ENCODE assay signal across 1 cellular context in the genomic region with DNA sequence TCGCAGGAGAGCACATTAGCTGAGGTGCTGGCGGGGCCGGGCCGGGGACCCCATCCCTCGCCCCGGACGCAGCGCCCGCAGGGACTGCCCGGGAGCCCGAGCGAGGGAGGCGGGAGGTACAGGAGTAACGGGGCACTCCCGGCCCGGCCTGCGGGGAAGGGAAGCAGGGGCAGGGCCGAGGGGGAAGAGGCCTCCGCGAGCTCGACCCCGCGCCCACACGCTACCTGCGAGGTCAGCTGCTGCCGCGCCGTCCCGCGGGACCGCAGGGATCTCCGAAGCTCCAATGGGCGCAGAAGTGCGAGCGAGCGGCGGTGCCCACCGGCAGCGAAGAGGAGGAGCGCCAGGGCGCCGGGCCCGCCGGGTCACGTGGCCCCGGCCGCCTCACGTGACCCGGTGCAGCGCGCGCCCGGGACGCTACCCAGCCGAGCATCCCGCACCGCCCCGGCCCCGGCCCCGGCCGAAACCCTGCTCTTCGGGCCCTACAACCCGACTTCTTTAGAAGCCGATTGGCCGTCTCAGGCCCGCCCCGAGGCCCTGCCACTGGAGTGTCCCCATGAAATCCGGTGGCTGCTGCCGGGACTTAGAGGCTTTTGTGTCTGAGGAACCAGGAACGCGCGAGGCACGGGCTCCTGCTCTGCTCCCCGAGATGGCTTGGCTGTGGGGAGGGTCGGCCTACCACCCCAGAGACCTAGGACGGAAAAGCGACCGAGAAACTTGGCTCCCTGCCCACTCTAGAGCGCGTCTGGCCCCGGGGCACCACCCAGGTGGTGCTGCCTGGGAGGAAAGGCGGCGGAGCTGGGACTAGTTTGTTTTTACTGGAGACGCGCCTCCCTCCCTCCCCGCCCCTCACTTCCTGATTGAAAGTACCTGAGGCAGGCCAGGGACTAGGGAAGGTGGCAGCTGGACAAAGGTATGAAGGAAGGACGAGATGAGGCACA.
A peak's percentile ranks its signal among the peaks of the same experiment; 100 is the strongest.
TF ChIP-seq lines count a peak whose summit lies in the region.

Gene RCBTB1, minus strand, starts transcription at position 339 of the 938 bp plus-strand sequence. CDS start 18,279 bp downstream, outside the sequence.

TF ChIP-seq in HepG2, 621 proteins besides CTCF, POLR2A, EP300 and RAD21 (continued from another document and continues in another):
- TF ChIP-seq RBM39 (IDR thresholded peaks at IDR 0.05; ENCODE audit: low read depth, low read length, poor library complexity, severe bottlenecking) (peak; percentile 90), SOX13 (IDR thresholded peaks at IDR 0.05) (no peak), SOX13 (CRISPR knock-in tag; conservative IDR thresholded peaks at IDR 0.05 in 1 of 2, IDR thresholded peaks at IDR 0.05 in 1 of 2) (peak in 1 of 2 experiments; percentile 42; a peak in 1 of 4 replicates), RCOR2 (CRISPR knock-in tag; IDR thresholded peaks at IDR 0.05) (no peak), CBX5 (CRISPR knock-in tag; IDR thresholded peaks at IDR 0.05; ENCODE audit: borderline replicate concordance) (peak; percentile 48; the same call in 1 of the 2 replicates), PPARG (CRISPR knock-in tag; conservative IDR thresholded peaks at IDR 0.05) (no peak), MXI1 (IDR thresholded peaks at IDR 0.05; ENCODE audit: borderline replicate concordance, low read depth, low read length) (peak; percentile 16; the same call in 1 of the 3 replicates), FOXO1 (CRISPR knock-in tag; IDR thresholded peaks at IDR 0.05) (peak; percentile 42; the same call in 1 of the 2 replicates), ZNF354B (CRISPR knock-in tag; IDR thresholded peaks at IDR 0.05) (0 out of 2 replicates have a peak, but pooled peaks have one; percentile 35), ELF3 (CRISPR knock-in tag; IDR thresholded peaks at IDR 0.05) (0 out of 2 replicates have a peak, but pooled peaks have one; percentile 28), ZNF263 (CRISPR knock-in tag; IDR thresholded peaks at IDR 0.05) (peak; percentile 54; the same call in 1 of the 2 replicates), PRPF4 (IDR thresholded peaks at IDR 0.05; ENCODE audit: low read depth, low read length, poor library complexity, severe bottlenecking) (no peak), MYC (CRISPR knock-in tag; IDR thresholded peaks at IDR 0.05; ENCODE audit: borderline replicate concordance) (peak; percentile 80; the same call in 1 of the 2 replicates), USF2 (IDR thresholded peaks at IDR 0.05; ENCODE audit: low read depth, low read length) (peak; percentile 97), USF2 (CRISPR knock-in tag; IDR thresholded peaks at IDR 0.05; ENCODE audit: borderline replicate concordance) (peak; percentile 80), HOXA7 (CRISPR knock-in tag; IDR thresholded peaks at IDR 0.05) (no peak), SRY (CRISPR knock-in tag; IDR thresholded peaks at IDR 0.05) (peak; percentile 89), TAF15 (IDR thresholded peaks at IDR 0.05; ENCODE audit: low read depth, low read length, poor library complexity, severe bottlenecking) (no peak), MAX (IDR thresholded peaks at IDR 0.05) (peak; percentile 87), ARNTL (CRISPR knock-in tag; IDR thresholded peaks at IDR 0.05) (peak; percentile 65; the same call in 1 of the 2 replicates), MXD3 (CRISPR knock-in tag; IDR thresholded peaks at IDR 0.05) (peak; percentile 61), ZNF224 (CRISPR knock-in tag; IDR thresholded peaks at IDR 0.05) (peak; percentile 79; the same call in 1 of the 2 replicates), EEA1 (CRISPR knock-in tag; IDR thresholded peaks at IDR 0.05; ENCODE audit: borderline replicate concordance) (peak; percentile 82; the same call in 1 of the 2 replicates), RAD51 (IDR thresholded peaks at IDR 0.05; ENCODE audit: borderline replicate concordance) (peak; percentile 92), ZNF746 (CRISPR knock-in tag; IDR thresholded peaks at IDR 0.05) (peak; percentile 55), STAT6 (CRISPR knock-in tag; IDR thresholded peaks at IDR 0.05; ENCODE audit: borderline replicate concordance) (no peak), THAP11 (CRISPR knock-in tag; IDR thresholded peaks at IDR 0.05) (peak; percentile 60), ATF3 (CRISPR knock-in tag; IDR thresholded peaks at IDR 0.05) (peak; percentile 24; the same call in 1 of the 2 replicates), ZMYM2 (CRISPR knock-in tag; IDR thresholded peaks at IDR 0.05) (no peak), ZKSCAN5 (CRISPR knock-in tag; IDR thresholded peaks at IDR 0.05) (no peak), MTA1 (CRISPR knock-in tag; IDR thresholded peaks at IDR 0.05; ENCODE audit: borderline replicate concordance) (0 out of 2 replicates have a peak, but pooled peaks have one; percentile 21), ZNF274 (CRISPR knock-in tag; IDR thresholded peaks at IDR 0.05) (peak; percentile 76), SAP130 (CRISPR knock-in tag; IDR thresholded peaks at IDR 0.05; ENCODE audit: low read depth) (peak; percentile 61), KMT2A (CRISPR knock-in tag; IDR thresholded peaks at IDR 0.05) (peak; percentile 92), MIXL1 (CRISPR knock-in tag; IDR thresholded peaks at IDR 0.05) (no peak), IKZF5 (CRISPR knock-in tag; IDR thresholded peaks at IDR 0.05) (no peak), ZNF350 (CRISPR knock-in tag; IDR thresholded peaks at IDR 0.05; ENCODE audit: borderline replicate concordance, low read depth) (0 out of 2 replicates have a peak, but pooled peaks have one; percentile 28), ASH2L (IDR thresholded peaks at IDR 0.05; ENCODE audit: insufficient read length, low read depth, low read length) (peak; percentile 75), CBX2 (IDR thresholded peaks at IDR 0.05; ENCODE audit: low read depth, low read length) (no peak), CBX2 (CRISPR knock-in tag; IDR thresholded peaks at IDR 0.05; ENCODE audit: low read depth) (no peak)
- TF ChIP-seq, protein P1, sequence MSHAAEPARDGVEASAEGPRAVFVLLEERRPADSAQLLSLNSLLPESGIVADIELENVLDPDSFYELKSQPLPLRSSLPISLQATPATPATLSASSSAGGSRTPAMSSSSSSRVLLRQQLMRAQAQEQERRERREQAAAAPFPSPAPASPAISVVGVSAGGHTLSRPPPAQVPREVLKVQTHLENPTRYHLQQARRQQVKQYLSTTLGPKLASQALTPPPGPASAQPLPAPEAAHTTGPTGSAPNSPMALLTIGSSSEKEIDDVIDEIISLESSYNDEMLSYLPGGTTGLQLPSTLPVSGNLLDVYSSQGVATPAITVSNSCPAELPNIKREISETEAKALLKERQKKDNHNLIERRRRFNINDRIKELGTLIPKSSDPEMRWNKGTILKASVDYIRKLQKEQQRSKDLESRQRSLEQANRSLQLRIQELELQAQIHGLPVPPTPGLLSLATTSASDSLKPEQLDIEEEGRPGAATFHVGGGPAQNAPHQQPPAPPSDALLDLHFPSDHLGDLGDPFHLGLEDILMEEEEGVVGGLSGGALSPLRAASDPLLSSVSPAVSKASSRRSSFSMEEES (CRISPR knock-in tag; IDR thresholded peaks at IDR 0.05), result peak; percentile 48; the same call in 1 of the 2 replicates
- TF ChIP-seq, protein P2, sequence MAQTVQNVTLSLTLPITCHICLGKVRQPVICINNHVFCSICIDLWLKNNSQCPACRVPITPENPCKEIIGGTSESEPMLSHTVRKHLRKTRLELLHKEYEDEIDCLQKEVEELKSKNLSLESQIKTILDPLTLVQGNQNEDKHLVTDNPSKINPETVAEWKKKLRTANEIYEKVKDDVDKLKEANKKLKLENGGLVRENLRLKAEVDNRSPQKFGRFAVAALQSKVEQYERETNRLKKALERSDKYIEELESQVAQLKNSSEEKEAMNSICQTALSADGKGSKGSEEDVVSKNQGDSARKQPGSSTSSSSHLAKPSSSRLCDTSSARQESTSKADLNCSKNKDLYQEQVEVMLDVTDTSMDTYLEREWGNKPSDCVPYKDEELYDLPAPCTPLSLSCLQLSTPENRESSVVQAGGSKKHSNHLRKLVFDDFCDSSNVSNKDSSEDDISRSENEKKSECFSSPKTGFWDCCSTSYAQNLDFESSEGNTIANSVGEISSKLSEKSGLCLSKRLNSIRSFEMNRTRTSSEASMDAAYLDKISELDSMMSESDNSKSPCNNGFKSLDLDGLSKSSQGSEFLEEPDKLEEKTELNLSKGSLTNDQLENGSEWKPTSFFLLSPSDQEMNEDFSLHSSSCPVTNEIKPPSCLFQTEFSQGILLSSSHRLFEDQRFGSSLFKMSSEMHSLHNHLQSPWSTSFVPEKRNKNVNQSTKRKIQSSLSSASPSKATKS (CRISPR knock-in tag; IDR thresholded peaks at IDR 0.05), result no peak
- TF ChIP-seq, protein P3, sequence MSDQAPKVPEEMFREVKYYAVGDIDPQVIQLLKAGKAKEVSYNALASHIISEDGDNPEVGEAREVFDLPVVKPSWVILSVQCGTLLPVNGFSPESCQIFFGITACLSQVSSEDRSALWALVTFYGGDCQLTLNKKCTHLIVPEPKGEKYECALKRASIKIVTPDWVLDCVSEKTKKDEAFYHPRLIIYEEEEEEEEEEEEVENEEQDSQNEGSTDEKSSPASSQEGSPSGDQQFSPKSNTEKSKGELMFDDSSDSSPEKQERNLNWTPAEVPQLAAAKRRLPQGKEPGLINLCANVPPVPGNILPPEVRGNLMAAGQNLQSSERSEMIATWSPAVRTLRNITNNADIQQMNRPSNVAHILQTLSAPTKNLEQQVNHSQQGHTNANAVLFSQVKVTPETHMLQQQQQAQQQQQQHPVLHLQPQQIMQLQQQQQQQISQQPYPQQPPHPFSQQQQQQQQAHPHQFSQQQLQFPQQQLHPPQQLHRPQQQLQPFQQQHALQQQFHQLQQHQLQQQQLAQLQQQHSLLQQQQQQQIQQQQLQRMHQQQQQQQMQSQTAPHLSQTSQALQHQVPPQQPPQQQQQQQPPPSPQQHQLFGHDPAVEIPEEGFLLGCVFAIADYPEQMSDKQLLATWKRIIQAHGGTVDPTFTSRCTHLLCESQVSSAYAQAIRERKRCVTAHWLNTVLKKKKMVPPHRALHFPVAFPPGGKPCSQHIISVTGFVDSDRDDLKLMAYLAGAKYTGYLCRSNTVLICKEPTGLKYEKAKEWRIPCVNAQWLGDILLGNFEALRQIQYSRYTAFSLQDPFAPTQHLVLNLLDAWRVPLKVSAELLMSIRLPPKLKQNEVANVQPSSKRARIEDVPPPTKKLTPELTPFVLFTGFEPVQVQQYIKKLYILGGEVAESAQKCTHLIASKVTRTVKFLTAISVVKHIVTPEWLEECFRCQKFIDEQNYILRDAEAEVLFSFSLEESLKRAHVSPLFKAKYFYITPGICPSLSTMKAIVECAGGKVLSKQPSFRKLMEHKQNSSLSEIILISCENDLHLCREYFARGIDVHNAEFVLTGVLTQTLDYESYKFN (CRISPR knock-in tag; conservative IDR thresholded peaks at IDR 0.05), result 0 out of 2 replicates have a peak, but pooled peaks have one; percentile 18
